Comparison of ENCODE assay signal across 20 cellular contexts in genomic region chr18:57445488-57446319, GRCh38. TPM values are rescaled to one million over a fixed set of nuclear protein-coding genes. Genes with fewer than 3 reads are reported as not detected.
A peak's percentile ranks its signal among the peaks of the same experiment; 100 is the strongest.
DNase-seq lines count a peak whose midpoint lies in the region; ATAC-seq and TF ChIP-seq lines count a peak whose summit lies in the region.
"Had no signal": no experiment of that assay in that cellular context is flagged by ENCODE, and none has a peak within 500 bp of the region (broad histone marks: within the 10 kb centered on the region; RNA-seq: fewer than 3 reads in every experiment).

No MANE protein-coding gene starts in this region.

- H3K4me1 Mint-ChIP-seq in glutamatergic neuron (ENCODE audit: low read depth, unreplicated experiment) = peaks cover 77% of the 10 kb centered on the region
- H3K4me1 Mint-ChIP-seq: central memory CD8-positive, alpha-beta T cell had no signal

- H3K4me3 ChIP-seq in upper lobe of left lung = no peak overlapping the region
- H3K4me3 ChIP-seq: hepatocyte, tibial artery had no signal

- H3K27me3 Mint-ChIP-seq in glutamatergic neuron (ENCODE audit: unreplicated experiment) = peaks cover 25% of the 10 kb centered on the region

- peaks cover 14% of the 10 kb centered on the region for H3K9me3 Mint-ChIP-seq in glutamatergic neuron (ENCODE audit: unreplicated experiment)
- H3K9me3 Mint-ChIP-seq: activated T-cell treated with anti-CD3 and anti-CD28 coated beads, Interleukin-2, amount 50 U/mL, for 4 hours; HFFc6; stimulated activated naive CD8-positive, alpha-beta T cell treated with anti-CD3 and anti-CD28 coated beads, Interleukin-15, Interleukin-2, amounts not matched to agents 100 ng/mL and 50 ng/mL, for 24 hours had no signal

- TF ChIP-seq CTCF in C4-2B (conservative IDR thresholded peaks at IDR 0.05) = no peak
- TF ChIP-seq CTCF in glutamatergic neuron (IDR thresholded peaks at IDR 0.05; ENCODE audit: partially characterized antibody, unreplicated experiment) = no peak
- TF ChIP-seq CTCF in upper lobe of left lung (IDR thresholded peaks at IDR 0.05) = no peak

- no peak for TF ChIP-seq EP300 in upper lobe of left lung (IDR thresholded peaks at IDR 0.05)

- 54 to 67% methylated on average over 5 to 8 of the region's 8 CpGs for WGBS in upper lobe of left lung, 2 donors

- peak overlapping the region; percentile 90 for H3K27ac Mint-ChIP-seq in glutamatergic neuron (ENCODE audit: unreplicated experiment)
- H3K27ac Mint-ChIP-seq: HFFc6; stimulated activated naive CD8-positive, alpha-beta T cell treated with anti-CD3 and anti-CD28 coated beads, Interleukin-15, Interleukin-2, amounts not matched to agents 100 ng/mL and 50 ng/mL, for 24 hours had no signal

- H3K36me3 ChIP-seq in upper lobe of left lung = no peaks in the 10 kb centered on the region
- H3K36me3 ChIP-seq: tibial artery had no signal

- no peak for TF ChIP-seq POLR2A in upper lobe of left lung (IDR thresholded peaks at IDR 0.05)

- no peaks in the 10 kb centered on the region for H3K36me3 Mint-ChIP-seq in glutamatergic neuron (ENCODE audit: unreplicated experiment)

- DNase-seq in ELF-1 (ENCODE audit: low read depth, low spot score) = peak; percentile 56
- peak; percentile 99 for DNase-seq in NCI-H69 (lab: John Stamatoyannopoulos, UW)
- peak; percentile 41 for DNase-seq in glutamatergic neuron
- no peak for DNase-seq in COLO829 (ENCODE audit: low spot score)
- DNase-seq in cardiac septum (ENCODE audit: low spot score) = no peak
- DNase-seq in upper lobe of left lung = no peak
- DNase-seq: activated CD4-positive, CD25-positive, alpha-beta regulatory T cell treated with anti-CD3 and anti-CD28 coated beads, Interleukin-2, amount 50 U/mL, for 72 hours; activated CD8-positive, alpha-beta memory T cell treated with anti-CD3 and anti-CD28 coated beads for 24 hours; activated naive CD4-positive, alpha-beta T cell treated with Interleukin-2 at 50 U/mL for 16 hours; activated T-cell treated with anti-CD3 and anti-CD28 coated beads, Interleukin-2, amount 50 U/mL, for 4 hours; HFFc6; NCI-H2171; stimulated activated CD4-positive, alpha-beta T cell treated with anti-CD3 and anti-CD28 coated beads, Interleukin-4, amount 100 ng/mL, for 24 hours; tibial artery had no signal

- peaks cover 1 to 22% (median 15%) of the 10 kb centered on the region in 4 donors for H3K27me3 ChIP-seq in upper lobe of left lung

- intact Hi-C loops in cardiac septum (cut with DNase I) = loop anchor here (10.0 kb wide), 1 partner anchor 581 kb away; no protein-coding TSS in a partner anchor

- H3K27ac ChIP-seq in C4-2B (peak overlapping the region; percentile 69), upper lobe of left lung (no peak overlapping the region)
- H3K27ac ChIP-seq: epithelial cell of prostate, hepatocyte, tibial artery had no signal

- no peak for ATAC-seq in upper lobe of left lung (ENCODE audit: low FRiP score in 2 of 2)

- peak overlapping the region; percentile 99 for H3K4me3 Mint-ChIP-seq in glutamatergic neuron (ENCODE audit: unreplicated experiment)
- H3K4me3 Mint-ChIP-seq: activated T-cell treated with anti-CD3 and anti-CD28 coated beads, Interleukin-2, amount 50 U/mL, for 4 hours; central memory CD8-positive, alpha-beta T cell; HFFc6; stimulated activated naive CD8-positive, alpha-beta T cell treated with anti-CD3 and anti-CD28 coated beads, Interleukin-15, Interleukin-2, amounts not matched to agents 100 ng/mL and 50 ng/mL, for 24 hours had no signal

- H3K9me3 ChIP-seq in upper lobe of left lung = no peaks in the 10 kb centered on the region
- H3K9me3 ChIP-seq: tibial artery had no signal

- peaks cover 0 to 9% (median 8%) of the 10 kb centered on the region in 4 donors for H3K4me1 ChIP-seq in upper lobe of left lung

RNA-seq across cellular contexts. Expression of gene ONECUT2, which starts 10.5 kb away (rescaled TPM):
- total RNA-seq in glutamatergic neuron (ENCODE audit: unreplicated experiment) (230 TPM), cardiac septum (0.22 TPM), upper lobe of left lung (under 1 TPM in 3 of 6 donors, not detected in 3; 0.06 to 0.24 (median 0.10) TPM)
- total RNA-seq: mononuclear cell had no signal

Comparison
In these comparisons a context has a peak if more than half of its experiments do, and no peak if none do; other contexts are left out.
1. DNase-seq: peak in ELF-1 (single experiment), NCI-H69 (single experiment) and glutamatergic neuron (single experiment); none in COLO829 (single experiment), cardiac septum (single experiment) and upper lobe of left lung (0 of 2).
2. RNA of gene ONECUT2, which starts 10.5 kb away (total RNA-seq): 230 TPM in glutamatergic neuron (single experiment); 0.22 TPM in cardiac septum (single experiment) and 0.06 to 0.24 TPM in upper lobe of left lung; every median in the first group is over 100 times any median in the second.